3 cellular contexts compared by ENCODE assay signal in genomic region chr7:6799887-6800286, GRCh38. TPM values are rescaled to one million over a fixed set of nuclear protein-coding genes. Genes with fewer than 3 reads are reported as not detected.
"Had no signal": no experiment of that assay in that cellular context is flagged by ENCODE, and none has a peak within 500 bp of the region (broad histone marks: within the 10 kb centered on the region; RNA-seq: fewer than 3 reads in every experiment).

No MANE protein-coding gene starts in this region.

RNA-seq across cellular contexts. Expression of gene RSPH10B2, which starts 46.0 kb away (rescaled TPM):
- total RNA-seq: M059J, Right ventricle myocardium inferior, RPMI7951 had no signal
